1 cellular context compared by ENCODE assay signal in the genomic region with DNA sequence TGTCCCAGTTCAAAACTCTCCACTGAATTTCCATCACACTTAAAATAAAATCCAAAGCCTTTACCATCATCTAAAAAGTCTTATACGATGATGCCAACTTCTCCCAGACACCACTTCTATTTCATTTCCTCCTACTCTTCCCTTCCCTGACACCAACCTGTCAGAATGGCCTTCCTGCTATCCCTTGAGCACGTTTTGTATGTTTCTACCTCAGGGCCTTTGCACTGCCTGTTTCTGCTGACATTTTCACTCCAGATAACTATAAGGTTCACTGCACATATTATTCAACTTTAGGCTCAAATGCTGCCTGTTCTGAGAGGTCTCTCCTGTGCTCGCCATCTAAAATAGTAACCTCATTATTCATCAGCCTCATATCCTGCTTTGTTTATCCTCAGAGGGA.
A peak's percentile ranks its signal among the peaks of the same experiment; 100 is the strongest.
TF ChIP-seq lines count a peak whose summit lies in the region.

No MANE protein-coding gene starts in this region.

TF ChIP-seq in HCT116, 20 proteins besides CTCF, POLR2A, EP300 and RAD21 (continued from another document):
- TF ChIP-seq, protein P1, sequence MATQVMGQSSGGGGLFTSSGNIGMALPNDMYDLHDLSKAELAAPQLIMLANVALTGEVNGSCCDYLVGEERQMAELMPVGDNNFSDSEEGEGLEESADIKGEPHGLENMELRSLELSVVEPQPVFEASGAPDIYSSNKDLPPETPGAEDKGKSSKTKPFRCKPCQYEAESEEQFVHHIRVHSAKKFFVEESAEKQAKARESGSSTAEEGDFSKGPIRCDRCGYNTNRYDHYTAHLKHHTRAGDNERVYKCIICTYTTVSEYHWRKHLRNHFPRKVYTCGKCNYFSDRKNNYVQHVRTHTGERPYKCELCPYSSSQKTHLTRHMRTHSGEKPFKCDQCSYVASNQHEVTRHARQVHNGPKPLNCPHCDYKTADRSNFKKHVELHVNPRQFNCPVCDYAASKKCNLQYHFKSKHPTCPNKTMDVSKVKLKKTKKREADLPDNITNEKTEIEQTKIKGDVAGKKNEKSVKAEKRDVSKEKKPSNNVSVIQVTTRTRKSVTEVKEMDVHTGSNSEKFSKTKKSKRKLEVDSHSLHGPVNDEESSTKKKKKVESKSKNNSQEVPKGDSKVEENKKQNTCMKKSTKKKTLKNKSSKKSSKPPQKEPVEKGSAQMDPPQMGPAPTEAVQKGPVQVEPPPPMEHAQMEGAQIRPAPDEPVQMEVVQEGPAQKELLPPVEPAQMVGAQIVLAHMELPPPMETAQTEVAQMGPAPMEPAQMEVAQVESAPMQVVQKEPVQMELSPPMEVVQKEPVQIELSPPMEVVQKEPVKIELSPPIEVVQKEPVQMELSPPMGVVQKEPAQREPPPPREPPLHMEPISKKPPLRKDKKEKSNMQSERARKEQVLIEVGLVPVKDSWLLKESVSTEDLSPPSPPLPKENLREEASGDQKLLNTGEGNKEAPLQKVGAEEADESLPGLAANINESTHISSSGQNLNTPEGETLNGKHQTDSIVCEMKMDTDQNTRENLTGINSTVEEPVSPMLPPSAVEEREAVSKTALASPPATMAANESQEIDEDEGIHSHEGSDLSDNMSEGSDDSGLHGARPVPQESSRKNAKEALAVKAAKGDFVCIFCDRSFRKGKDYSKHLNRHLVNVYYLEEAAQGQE (IDR thresholded peaks at IDR 0.05; ENCODE audit: low read depth): no peak
- TF ChIP-seq ZFX (IDR thresholded peaks at IDR 0.05): no peak
- TF ChIP-seq, protein P2, sequence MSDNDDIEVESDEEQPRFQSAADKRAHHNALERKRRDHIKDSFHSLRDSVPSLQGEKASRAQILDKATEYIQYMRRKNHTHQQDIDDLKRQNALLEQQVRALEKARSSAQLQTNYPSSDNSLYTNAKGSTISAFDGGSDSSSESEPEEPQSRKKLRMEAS (IDR thresholded peaks at IDR 0.05): 0 out of 2 replicates have a peak, but pooled peaks have one; percentile 21
- no peak for TF ChIP-seq ZNF274 (IDR thresholded peaks at IDR 0.05; ENCODE audit: low read depth, low read length)
- TF ChIP-seq ELF1 (IDR thresholded peaks at IDR 0.05; ENCODE audit: borderline replicate concordance, low read depth): no peak
- TF ChIP-seq CEBPB (IDR thresholded peaks at IDR 0.05; ENCODE audit: low read depth): no peak
- TF ChIP-seq CBX3 (IDR thresholded peaks at IDR 0.05; ENCODE audit: low read depth): peak; percentile 80; the same call in 1 of the 2 replicates
- TF ChIP-seq SRF (IDR thresholded peaks at IDR 0.05; ENCODE audit: low read depth): no peak
- TF ChIP-seq EZH2phosphoT487 (IDR thresholded peaks at IDR 0.05; ENCODE audit: borderline replicate concordance): no peak
- TF ChIP-seq, protein P3, sequence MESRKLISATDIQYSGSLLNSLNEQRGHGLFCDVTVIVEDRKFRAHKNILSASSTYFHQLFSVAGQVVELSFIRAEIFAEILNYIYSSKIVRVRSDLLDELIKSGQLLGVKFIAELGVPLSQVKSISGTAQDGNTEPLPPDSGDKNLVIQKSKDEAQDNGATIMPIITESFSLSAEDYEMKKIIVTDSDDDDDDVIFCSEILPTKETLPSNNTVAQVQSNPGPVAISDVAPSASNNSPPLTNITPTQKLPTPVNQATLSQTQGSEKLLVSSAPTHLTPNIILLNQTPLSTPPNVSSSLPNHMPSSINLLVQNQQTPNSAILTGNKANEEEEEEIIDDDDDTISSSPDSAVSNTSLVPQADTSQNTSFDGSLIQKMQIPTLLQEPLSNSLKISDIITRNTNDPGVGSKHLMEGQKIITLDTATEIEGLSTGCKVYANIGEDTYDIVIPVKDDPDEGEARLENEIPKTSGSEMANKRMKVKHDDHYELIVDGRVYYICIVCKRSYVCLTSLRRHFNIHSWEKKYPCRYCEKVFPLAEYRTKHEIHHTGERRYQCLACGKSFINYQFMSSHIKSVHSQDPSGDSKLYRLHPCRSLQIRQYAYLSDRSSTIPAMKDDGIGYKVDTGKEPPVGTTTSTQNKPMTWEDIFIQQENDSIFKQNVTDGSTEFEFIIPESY (IDR thresholded peaks at IDR 0.05; ENCODE audit: extremely low read depth, insufficient replicate concordance, low read length): no peak
- no peak for TF ChIP-seq FOSL1 (IDR thresholded peaks at IDR 0.05; ENCODE audit: low read depth)
- no peak for TF ChIP-seq SP1 (IDR thresholded peaks at IDR 0.05; ENCODE audit: low read depth)
- no peak for TF ChIP-seq YY1 (IDR thresholded peaks at IDR 0.05; ENCODE audit: extremely low read depth, insufficient replicate concordance, low read depth, low read length)
- no peak for TF ChIP-seq EGR1 (IDR thresholded peaks at IDR 0.05; ENCODE audit: low read depth)
